ENCODE assay signal across 21 cellular contexts in the genomic region with DNA sequence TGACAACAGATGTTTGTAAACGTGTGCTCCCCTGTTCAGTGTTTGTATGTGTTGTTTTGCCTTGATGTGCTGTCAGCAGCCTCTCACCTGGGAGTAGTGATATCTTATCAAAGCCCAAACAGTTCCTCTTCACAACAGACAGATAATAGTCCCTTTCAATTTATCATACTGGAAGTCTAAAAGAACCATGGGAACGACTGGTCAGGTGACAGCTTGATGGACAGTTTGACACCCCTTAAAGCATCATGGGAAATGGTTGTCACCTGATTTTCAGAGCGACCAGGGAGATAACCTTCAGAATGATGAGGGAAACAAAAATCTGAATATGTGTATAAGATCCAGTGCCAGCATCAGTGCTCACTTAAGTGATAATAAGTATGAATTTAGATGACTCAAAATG.
DNase-seq lines count a peak whose midpoint lies in the region; ATAC-seq and TF ChIP-seq lines count a peak whose summit lies in the region.
"Had no signal": no experiment of that assay in that cellular context is flagged by ENCODE, and none has a peak within 500 bp of the region (broad histone marks: within the 10 kb centered on the region; RNA-seq: fewer than 3 reads in every experiment).

No MANE protein-coding gene starts in this region.

- H3K27me3 ChIP-seq in mammary epithelial cell (ENCODE audit: insufficient read depth, low read length) = no peaks in the 10 kb centered on the region
- no peaks in the 10 kb centered on the region for H3K27me3 ChIP-seq in dorsolateral prefrontal cortex

- no peaks in the 10 kb centered on the region for H3K36me3 Mint-ChIP-seq in MCF 10A (ENCODE audit: insufficient read depth, unreplicated experiment)
- H3K36me3 Mint-ChIP-seq in activated CD8-positive, alpha-beta memory T cell treated with anti-CD3 and anti-CD28 coated beads, Interleukin-2, amount 10 ng/mL, durations not matched to agents 7 days and 5 days = no peaks in the 10 kb centered on the region
- H3K36me3 Mint-ChIP-seq: CD4-positive, CD25-positive, alpha-beta regulatory T cell had no signal

- H3K27ac ChIP-seq in mammary epithelial cell (ENCODE audit: insufficient read depth, low read depth, low read length) (no peak overlapping the region), dorsolateral prefrontal cortex (peak overlapping the region in 58 of 59 donors; percentile 1 to 92 (median 82))
- H3K27ac ChIP-seq: RWPE1 had no signal

- H3K27me3 Mint-ChIP-seq in MCF 10A (ENCODE audit: insufficient read depth, unreplicated experiment) = no peaks in the 10 kb centered on the region
- no peaks in the 10 kb centered on the region for H3K27me3 Mint-ChIP-seq in activated CD8-positive, alpha-beta memory T cell treated with anti-CD3 and anti-CD28 coated beads, Interleukin-2, amount 10 ng/mL, durations not matched to agents 7 days and 5 days
- H3K27me3 Mint-ChIP-seq: B cell; CD4-positive, CD25-positive, alpha-beta regulatory T cell had no signal

- H3K4me1 Mint-ChIP-seq in MCF 10A (ENCODE audit: insufficient read depth, unreplicated experiment) = peaks cover 15% of the 10 kb centered on the region
- H3K4me1 Mint-ChIP-seq in activated CD8-positive, alpha-beta memory T cell treated with anti-CD3 and anti-CD28 coated beads, Interleukin-2, amount 10 ng/mL, durations not matched to agents 7 days and 5 days = no peaks in the 10 kb centered on the region
- H3K4me1 Mint-ChIP-seq: B cell; CD4-positive, CD25-positive, alpha-beta regulatory T cell had no signal

- POLR2A ChIA-PET in MCF 10A (lab: Yijun Ruan, JAX) = interaction anchor here (1.2 to 1.4 kb wide), 2 partner anchors 17 to 58 kb away, joined by 3 to 4 read pairs; no protein-coding TSS in a partner anchor

- H2AFZ ChIP-seq in mammary epithelial cell (ENCODE audit: low read depth, low read length) = peak overlapping the region; percentile 76

- no peak for ATAC-seq in activated CD8-positive, alpha-beta memory T cell treated with anti-CD3 and anti-CD28 coated beads, Interleukin-2, amount 10 ng/mL, durations not matched to agents 7 days and 5 days
- ATAC-seq: HepG2 had no signal

- DNase-seq in mammary epithelial cell = no peak
- DNase-seq in MCF 10A (ENCODE audit: unreplicated experiment) = no peak
- DNase-seq in dorsolateral prefrontal cortex = no peak
- DNase-seq in medulla oblongata (ENCODE audit: extremely low spot score) = peak; percentile 61
- DNase-seq in NOMO-1 treated with DMSO at 0.1 percent for 48 hours (lab: John Stamatoyannopoulos, UW; ENCODE audit: unreplicated experiment) = no peak
- no peak for DNase-seq in activated CD8-positive, alpha-beta memory T cell treated with anti-CD3 and anti-CD28 coated beads, Interleukin-2, amount 10 ng/mL, durations not matched to agents 7 days and 5 days
- no peak for DNase-seq in SHP77 treated with DMSO at 0.1 percent for 48 hours (lab: John Stamatoyannopoulos, UW)
- DNase-seq in putamen (ENCODE audit: low spot score) = no peak
- DNase-seq: 8988T; Caco-2; CD4-positive, CD25-positive, alpha-beta regulatory T cell; GDM1; KG1; NCI-H187; NCI-H2107; NCI-H510A; NCI-H748 treated with DMSO at 0.1 percent for 48 hours; NK-92 treated with Interleukin-12 subunit alpha and Interleukin-12 subunit beta, amount 100 ng/mL, for 24 hours had no signal

- H3K9me3 ChIP-seq in mammary epithelial cell (replicated peaks; ENCODE audit: insufficient read depth, low read length) = no peaks in the 10 kb centered on the region
- H3K9me3 ChIP-seq: Caco-2 had no signal

- H3K4me3 ChIP-seq in mammary epithelial cell (replicated peaks in 1 of 3; ENCODE audit: insufficient read depth in 1 of 3, low read depth in 2 of 3, low read length in 3 of 3) (no peak overlapping the region), dorsolateral prefrontal cortex (peak overlapping the region in 27 of 59 donors; percentile 0 to 58 (median 13))

- no peaks in the 10 kb centered on the region for H4K20me1 ChIP-seq in mammary epithelial cell (ENCODE audit: insufficient read depth, low read length)

- intact Hi-C loops in mammary epithelial cell (cut with micrococcal nuclease) (loop anchor here (10.0 kb wide), 3 partner anchors 241 to 1119 kb away; no protein-coding TSS in a partner anchor), MCF 10A (cut with micrococcal nuclease) (loop anchor here (10.0 kb wide), 3 partner anchors 351 to 1119 kb away; no protein-coding TSS in a partner anchor), dorsolateral prefrontal cortex (cut with DNase I) (loop anchor here (2.0 to 10.0 kb wide), 3 partner anchors 49 to 137 kb away; no protein-coding TSS in a partner anchor)

- WGBS in mammary epithelial cell (ENCODE audit: low coverage, missing lambda C conversion rate) = 39% methylated on average over 3 of the region's 3 CpGs

- BruUV-seq in mammary epithelial cell (replicated peaks; lab: Mats Ljungman, UMichigan) = no TSS peak
- BruUV-seq in MCF 10A (replicated peaks; lab: Mats Ljungman, UMichigan) = no TSS peak

- dilution Hi-C loops in mammary epithelial cell (cut with HindIII; ENCODE audit: low sequenced_read_pairs) = no loop called here

- H3K9me3 Mint-ChIP-seq in MCF 10A (ENCODE audit: unreplicated experiment) = no peaks in the 10 kb centered on the region
- peaks cover 2% of the 10 kb centered on the region for H3K9me3 Mint-ChIP-seq in activated CD8-positive, alpha-beta memory T cell treated with anti-CD3 and anti-CD28 coated beads, Interleukin-2, amount 10 ng/mL, durations not matched to agents 7 days and 5 days (ENCODE audit: low read depth)

- no peaks in the 10 kb centered on the region for H3K36me3 ChIP-seq in mammary epithelial cell (ENCODE audit: insufficient read depth, low read length)

- in situ Hi-C loops in mammary epithelial cell (cut with MboI; ENCODE audit: low sequenced_read_pairs in 2 of 2) = no loop called here

- CTCF ChIA-PET in mammary epithelial cell (lab: Charles Lee; ENCODE audit: low non-redundant PET) (interaction anchor here (1.6 kb wide), 1 partner anchor 135 kb away, joined by 7 read pairs; no protein-coding TSS in a partner anchor), MCF 10A (lab: Yijun Ruan, JAX) (interaction anchor here (0.7 to 3.9 kb wide), 2 partner anchors 136 to 767 kb away, joined by 3 to 30 read pairs; no protein-coding TSS in a partner anchor)
- CTCF ChIA-PET in activated CD8-positive, alpha-beta memory T cell treated with anti-CD3 and anti-CD28 coated beads, Interleukin-2, amount 10 ng/mL, durations not matched to agents 7 days and 5 days (lab: Charles Lee) = interaction anchor here (0.7 kb wide), 1 partner anchor 258 kb away, joined by 5 read pairs; no protein-coding TSS in a partner anchor

- H3K4me3 Mint-ChIP-seq in MCF 10A (ENCODE audit: unreplicated experiment) = no peak overlapping the region
- no peak overlapping the region for H3K4me3 Mint-ChIP-seq in activated CD8-positive, alpha-beta memory T cell treated with anti-CD3 and anti-CD28 coated beads, Interleukin-2, amount 10 ng/mL, durations not matched to agents 7 days and 5 days
- H3K4me3 Mint-ChIP-seq: B cell; CD4-positive, CD25-positive, alpha-beta regulatory T cell had no signal

- TF ChIP-seq CTCF in mammary epithelial cell (conservative IDR thresholded peaks at IDR 0.05 in 1 of 2, IDR thresholded peaks at IDR 0.05 in 1 of 2; ENCODE audit: extremely low read depth in 1 of 2, insufficient read depth in 1 of 2, low read depth in 1 of 2, low read length in 2 of 2) (no peak), MCF 10A (IDR thresholded peaks at IDR 0.05; ENCODE audit: unreplicated experiment) (no peak), dorsolateral prefrontal cortex (IDR thresholded peaks at IDR 0.05 in 54 of 56, conservative IDR thresholded peaks at IDR 0.05 in 2 of 56; ENCODE audit: low read depth in 1 of 56, partially characterized antibody in 56 of 56) (no peak)

- no peak overlapping the region for H3K4me2 ChIP-seq in mammary epithelial cell (ENCODE audit: insufficient read depth, low read depth, low read length)

- H3K4me1 ChIP-seq in mammary epithelial cell (ENCODE audit: insufficient read depth, low read length) = peaks cover 23% of the 10 kb centered on the region
- H3K4me1 ChIP-seq: Caco-2 had no signal

- H3K79me2 ChIP-seq in mammary epithelial cell (ENCODE audit: insufficient read depth, low read length) = no peaks in the 10 kb centered on the region

- no peak overlapping the region for H3K9ac ChIP-seq in mammary epithelial cell (ENCODE audit: insufficient read depth, low read length)

- no peak overlapping the region for H3K27ac Mint-ChIP-seq in MCF 10A (ENCODE audit: low read depth, unreplicated experiment)
- H3K27ac Mint-ChIP-seq in activated CD8-positive, alpha-beta memory T cell treated with anti-CD3 and anti-CD28 coated beads, Interleukin-2, amount 10 ng/mL, durations not matched to agents 7 days and 5 days = no peak overlapping the region
- H3K27ac Mint-ChIP-seq: B cell; CD4-positive, CD25-positive, alpha-beta regulatory T cell had no signal
